In genomic region chr9:70641631-70642030, GRCh38 we compare ENCODE assay signal across 17 cellular contexts.
"Had no signal": no experiment of that assay in that cellular context is flagged by ENCODE, and none has a peak within 500 bp of the region (broad histone marks: within the 10 kb centered on the region; RNA-seq: fewer than 3 reads in every experiment).

No MANE protein-coding gene starts in this region.

- H3K4me3 ChIP-seq: dorsolateral prefrontal cortex, esophagus muscularis mucosa, hepatocyte, left lung, skin epidermis, tibial artery had no signal

- H3K4me3 Mint-ChIP-seq: activated CD4-positive, alpha-beta T cell treated with anti-CD3 and anti-CD28 coated beads, Interleukin-2, amount 10 ng/mL, durations not matched to agents 7 days and 5 days; activated T-helper 1 cell treated with anti-CD3 and anti-CD28 coated beads, Interleukin-12 subunit alpha, Interleukin-12 subunit beta, Interleukin-2, Interleukin-4 antibody, amounts not matched to agents 30 ng/mL and 10 ng/mL and 1 ng/mL, durations not matched to agents 14 hours and 24 hours and 36 hours; natural killer cell treated with Interleukin-12 subunit alpha and Interleukin-12 subunit beta and Interleukin-15 and Interleukin-18, amount 100 ng/mL, for 72 hours; stimulated activated naive B cell treated with anti-CD40 and anti-IgM and Interleukin-4, amounts not matched to agents 10 μg/mL and 1 μg/mL and 100 μg/mL, for 72 hours had no signal

- ATAC-seq: left lung; natural killer cell treated with Interleukin-12 subunit alpha and Interleukin-12 subunit beta and Interleukin-15 and Interleukin-18, amount 100 ng/mL, for 72 hours; stimulated activated naive B cell treated with anti-CD40 and anti-IgM and Interleukin-4, amounts not matched to agents 10 μg/mL and 1 μg/mL and 100 μg/mL, for 72 hours had no signal

- H3K4me1 Mint-ChIP-seq: activated CD4-positive, alpha-beta T cell treated with anti-CD3 and anti-CD28 coated beads, Interleukin-2, amount 10 ng/mL, durations not matched to agents 7 days and 5 days; stimulated activated naive B cell treated with anti-CD40 and anti-IgM and Interleukin-4, amounts not matched to agents 10 μg/mL and 1 μg/mL and 100 μg/mL, for 72 hours had no signal

- H3K36me3 ChIP-seq: esophagus muscularis mucosa, left lung, tibial artery had no signal

- H3K36me3 Mint-ChIP-seq: natural killer cell treated with Interleukin-12 subunit alpha and Interleukin-12 subunit beta and Interleukin-15 and Interleukin-18, amount 100 ng/mL, for 72 hours; stimulated activated naive B cell treated with anti-CD40 and anti-IgM and Interleukin-4, amounts not matched to agents 10 μg/mL and 1 μg/mL and 100 μg/mL, for 72 hours had no signal

- DNase-seq: activated CD4-positive, alpha-beta T cell treated with anti-CD3 and anti-CD28 coated beads, Interleukin-2, amount 10 ng/mL, durations not matched to agents 7 days and 5 days; activated naive CD4-positive, alpha-beta T cell treated with Interleukin-2 at 50 U/mL for 16 hours; anterior cingulate cortex; kidney; left lung; nucleus accumbens; stimulated activated CD4-positive, alpha-beta T cell treated with anti-CD3 and anti-CD28 coated beads, Interleukin-15, amount 100 ng/mL, for 24 hours; stimulated activated CD4-positive, alpha-beta T cell treated with anti-CD3 and anti-CD28 coated beads, Interleukin-4, amount 100 ng/mL, for 1 hour; stimulated activated naive B cell treated with anti-CD40 and anti-IgM and Interleukin-4, amounts not matched to agents 10 μg/mL and 1 μg/mL and 100 μg/mL, for 72 hours; T-helper 2 cell; tibial artery had no signal

- H3K27me3 ChIP-seq: dorsolateral prefrontal cortex, esophagus muscularis mucosa, hepatocyte, left lung, tibial artery had no signal

- H3K27ac Mint-ChIP-seq: activated CD4-positive, alpha-beta T cell treated with anti-CD3 and anti-CD28 coated beads, Interleukin-2, amount 10 ng/mL, durations not matched to agents 7 days and 5 days; activated T-helper 1 cell treated with anti-CD3 and anti-CD28 coated beads, Interleukin-12 subunit alpha, Interleukin-12 subunit beta, Interleukin-2, Interleukin-4 antibody, amounts not matched to agents 30 ng/mL and 10 ng/mL and 1 ng/mL, durations not matched to agents 14 hours and 24 hours and 36 hours; natural killer cell treated with Interleukin-12 subunit alpha and Interleukin-12 subunit beta and Interleukin-15 and Interleukin-18, amount 100 ng/mL, for 72 hours; stimulated activated naive B cell treated with anti-CD40 and anti-IgM and Interleukin-4, amounts not matched to agents 10 μg/mL and 1 μg/mL and 100 μg/mL, for 72 hours had no signal

- H3K9me3 Mint-ChIP-seq: activated CD4-positive, alpha-beta T cell treated with anti-CD3 and anti-CD28 coated beads, Interleukin-2, amount 10 ng/mL, durations not matched to agents 7 days and 5 days; activated T-helper 1 cell treated with anti-CD3 and anti-CD28 coated beads, Interleukin-12 subunit alpha, Interleukin-12 subunit beta, Interleukin-2, Interleukin-4 antibody, amounts not matched to agents 30 ng/mL and 10 ng/mL and 1 ng/mL, durations not matched to agents 14 hours and 24 hours and 36 hours; natural killer cell treated with Interleukin-12 subunit alpha and Interleukin-12 subunit beta and Interleukin-15 and Interleukin-18, amount 100 ng/mL, for 72 hours had no signal

- H3K4me1 ChIP-seq: left lung had no signal

- H3K9me3 ChIP-seq: esophagus muscularis mucosa, left lung, tibial artery had no signal

- H3K27ac ChIP-seq: esophagus muscularis mucosa, hepatocyte, left lung, skin epidermis, tibial artery had no signal
